In the genomic region with DNA sequence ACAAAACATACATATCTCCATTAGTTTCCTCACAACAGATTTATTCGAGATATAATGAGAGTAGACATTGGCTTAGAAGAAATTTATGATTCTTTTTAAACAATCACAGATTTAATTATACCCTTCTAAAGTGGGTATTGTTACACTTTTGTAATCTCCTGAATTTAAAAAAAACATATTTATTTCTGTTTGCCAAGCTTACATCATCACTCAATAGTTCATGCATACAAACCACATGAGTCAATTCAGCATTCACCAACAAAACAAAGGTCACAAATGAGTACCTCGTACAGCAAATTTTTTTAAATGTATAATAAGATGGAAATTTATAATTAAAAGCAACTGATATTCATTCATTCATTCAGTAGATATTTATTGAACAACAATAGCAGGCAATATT, we compare ENCODE assay signal across 14 cellular contexts. TPM values are rescaled to one million over a fixed set of nuclear protein-coding genes. Genes with fewer than 3 reads are reported as not detected.
DNase-seq lines count a peak whose midpoint lies in the region; ATAC-seq and TF ChIP-seq lines count a peak whose summit lies in the region.
"Had no signal": no experiment of that assay in that cellular context is flagged by ENCODE, and none has a peak within 500 bp of the region (broad histone marks: within the 10 kb centered on the region; RNA-seq: fewer than 3 reads in every experiment).

No MANE protein-coding gene starts in this region.

- H3K9ac ChIP-seq in IMR-90 (ENCODE audit: low read depth, low read length) = no peak overlapping the region

- H2BK120ac ChIP-seq in IMR-90 (ENCODE audit: low read depth, low read length) = no peak overlapping the region

- H4K5ac ChIP-seq in IMR-90 (ENCODE audit: low read depth, low read length) = no peak overlapping the region

- H3K27ac ChIP-seq in IMR-90 (ENCODE audit: insufficient read depth, low read length) (no peak overlapping the region), osteoblast (ENCODE audit: low read depth, low read length) (no peak overlapping the region)
- H3K27ac ChIP-seq in CD4-positive, alpha-beta memory T cell (ENCODE audit: low read depth, low read length) = no peak overlapping the region

- H3K36me3 ChIP-seq in IMR-90 (ENCODE audit: control insufficient read depth, insufficient read depth, low read length) (no peaks in the 10 kb centered on the region), osteoblast (ENCODE audit: insufficient read depth, low read length) (no peaks in the 10 kb centered on the region)
- H3K36me3 ChIP-seq in CD4-positive, alpha-beta memory T cell (ENCODE audit: insufficient read depth, low read length) = no peaks in the 10 kb centered on the region

- no peak overlapping the region for H4K8ac ChIP-seq in IMR-90 (ENCODE audit: low read depth in 2 of 2, low read length in 2 of 2)

- intact Hi-C loops in IMR-90 (cut with micrococcal nuclease) = no loop called here
- intact Hi-C loops in activated T-helper 1 cell treated with anti-CD3 and anti-CD28 coated beads, Interleukin-12 subunit alpha, Interleukin-12 subunit beta, Interleukin-2, Interleukin-4 antibody, amounts not matched to agents 30 ng/mL and 10 ng/mL and 1 ng/mL, durations not matched to agents 14 hours and 24 hours and 36 hours (cut with micrococcal nuclease) = loop anchor here (1.0 kb wide), 1 partner anchor 8 kb away; no protein-coding TSS in a partner anchor
- intact Hi-C loops in CD4-positive, alpha-beta memory T cell (cut with micrococcal nuclease) = no loop called here

- no peak overlapping the region for H3K56ac ChIP-seq in IMR-90 (ENCODE audit: extremely low read depth, insufficient read depth, low read length)

- no peaks in the 10 kb centered on the region for H3K79me2 ChIP-seq in osteoblast (ENCODE audit: insufficient read depth, low read length)

- H4K20me1 ChIP-seq in IMR-90 (ENCODE audit: insufficient read depth, low read length) (no peaks in the 10 kb centered on the region), osteoblast (ENCODE audit: insufficient read depth, low read length) (no peaks in the 10 kb centered on the region)

- no peak overlapping the region for H2BK5ac ChIP-seq in IMR-90 (ENCODE audit: low read depth, low read length, poor library complexity, severe bottlenecking)

- H4K91ac ChIP-seq in IMR-90 (ENCODE audit: insufficient read depth, low read depth, low read length) = no peak overlapping the region

- H3K9me3 Mint-ChIP-seq in activated T-helper 1 cell treated with anti-CD3 and anti-CD28 coated beads, Interleukin-12 subunit alpha, Interleukin-12 subunit beta, Interleukin-2, Interleukin-4 antibody, amounts not matched to agents 30 ng/mL and 10 ng/mL and 1 ng/mL, durations not matched to agents 14 hours and 24 hours and 36 hours = peaks cover 5% of the 10 kb centered on the region
- no peaks in the 10 kb centered on the region for H3K9me3 Mint-ChIP-seq in CD4-positive, alpha-beta memory T cell
- H3K9me3 Mint-ChIP-seq: H9 had no signal

- peaks cover 65% of the 10 kb centered on the region for H3K4me1 Mint-ChIP-seq in activated T-helper 1 cell treated with anti-CD3 and anti-CD28 coated beads, Interleukin-12 subunit alpha, Interleukin-12 subunit beta, Interleukin-2, Interleukin-4 antibody, amounts not matched to agents 30 ng/mL and 10 ng/mL and 1 ng/mL, durations not matched to agents 14 hours and 24 hours and 36 hours (ENCODE audit: low read depth)
- peaks cover 0 to 2% (median under 1%) of the 10 kb centered on the region in 4 donors for H3K4me1 Mint-ChIP-seq in CD4-positive, alpha-beta memory T cell

- no peak overlapping the region for H2AK5ac ChIP-seq in IMR-90 (ENCODE audit: low read depth, low read length)

- no peak for ATAC-seq in IMR-90 (ENCODE audit: low read depth)

- no peak for TF ChIP-seq POLR2A in IMR-90 (IDR thresholded peaks at IDR 0.05; ENCODE audit: low read depth, low read length)

- peaks cover 4% of the 10 kb centered on the region; the same call in 1 of the 2 replicates for H3K9me1 ChIP-seq in IMR-90 (ENCODE audit: insufficient read depth, low read length)

- DNase-seq in AG08395 (ENCODE audit: low spot score) (peak; percentile 11), IMR-90 (peak; percentile 46), fibroblast of the aortic adventitia (ENCODE audit: low read depth) (peak; percentile 58), GDM1 (lab: John Stamatoyannopoulos, UW) (no peak), osteoblast (ENCODE audit: insufficient read length, low spot score, missing footprints) (no peak)
- DNase-seq in activated T-helper 1 cell treated with anti-CD3 and anti-CD28 coated beads, Interleukin-12 subunit alpha, Interleukin-12 subunit beta, Interleukin-2, Interleukin-4 antibody, amounts not matched to agents 30 ng/mL and 10 ng/mL and 1 ng/mL, durations not matched to agents 14 hours and 24 hours and 36 hours (ENCODE audit: low spot score) = no peak
- DNase-seq in stimulated activated CD4-positive, alpha-beta T cell treated with anti-CD3 and anti-CD28 coated beads, Interleukin-4, amount 100 ng/mL, for 4 hours = no peak
- DNase-seq in CD4-positive, alpha-beta memory T cell = no peak
- DNase-seq: activated CD8-positive, alpha-beta memory T cell treated with anti-CD3 and anti-CD28 coated beads for 24 hours; activated naive CD4-positive, alpha-beta T cell treated with anti-CD3 and anti-CD28 coated beads for 36 hours; H9; stimulated activated CD4-positive, alpha-beta T cell treated with anti-CD3 and anti-CD28 coated beads, Interleukin-2, amount 100 ng/mL, for 24 hours had no signal

- CTCF ChIA-PET in IMR-90 (lab: Yijun Ruan, JAX) = no interaction called here
- CTCF ChIA-PET in CD4-positive, alpha-beta memory T cell (lab: Charles Lee; ENCODE audit: partially characterized antibody) = interaction anchor here (1.1 to 1.9 kb wide), 2 partner anchors 10 to 18 kb away, joined by 3 to 8 read pairs; a partner anchor contains a TSS

- H2BK20ac ChIP-seq in IMR-90 (ENCODE audit: low read depth, low read length) = no peak overlapping the region

- no peak overlapping the region for H2BK15ac ChIP-seq in IMR-90 (ENCODE audit: low read depth, low read length)

- no peak overlapping the region for H3K4me3 ChIP-seq in IMR-90 (ENCODE audit: insufficient read depth, low read depth, low read length)
- no peak overlapping the region for H3K4me3 ChIP-seq in fibroblast of the aortic adventitia (ENCODE audit: low read depth, low read length)
- H3K4me3 ChIP-seq in CD4-positive, alpha-beta memory T cell (ENCODE audit: low read length in 2 of 2) = no peak overlapping the region
- no peak overlapping the region for H3K4me3 ChIP-seq in osteoblast (ENCODE audit: insufficient read depth, low read length)

- no peak overlapping the region for H3K18ac ChIP-seq in IMR-90 (ENCODE audit: low read depth, low read length)

- 0 out of 4 replicates have a peak, but pooled peaks cover 0 to 3% of the 10 kb centered on the region in 2 experiments for H3K79me1 ChIP-seq in IMR-90 (ENCODE audit: low read depth in 1 of 2, low read length in 2 of 2)

- TF ChIP-seq CTCF in IMR-90 (conservative IDR thresholded peaks at IDR 0.05; ENCODE audit: low read depth, low read length) (no peak), fibroblast of the aortic adventitia (IDR thresholded peaks at IDR 0.05; ENCODE audit: insufficient read depth, low read length) (no peak), osteoblast (IDR thresholded peaks at IDR 0.05; ENCODE audit: extremely low read depth, low read depth, low read length) (no peak)

- dilution Hi-C loops in IMR-90 (cut with HindIII; ENCODE audit: low sequenced_read_pairs, unreplicated experiment) = no loop called here

- H3K4me3 Mint-ChIP-seq in activated T-helper 1 cell treated with anti-CD3 and anti-CD28 coated beads, Interleukin-12 subunit alpha, Interleukin-12 subunit beta, Interleukin-2, Interleukin-4 antibody, amounts not matched to agents 30 ng/mL and 10 ng/mL and 1 ng/mL, durations not matched to agents 14 hours and 24 hours and 36 hours = no peak overlapping the region
- H3K4me3 Mint-ChIP-seq in CD4-positive, alpha-beta memory T cell = no peak overlapping the region
- H3K4me3 Mint-ChIP-seq: activated naive CD4-positive, alpha-beta T cell treated with anti-CD3 and anti-CD28 coated beads for 36 hours; H9 had no signal

- H3K9me3 ChIP-seq in IMR-90 (ENCODE audit: control insufficient read depth, insufficient read depth, low read length) = no peaks in the 10 kb centered on the region
- H3K9me3 ChIP-seq in CD4-positive, alpha-beta memory T cell (ENCODE audit: control insufficient read depth in 1 of 2, low read length in 2 of 2) = no peaks in the 10 kb centered on the region
- no peaks in the 10 kb centered on the region for H3K9me3 ChIP-seq in osteoblast (ENCODE audit: low read depth, low read length)

- no CpG with 5 or more reads among the region's 2 CpGs for WGBS in IMR-90 (ENCODE audit: extremely low coverage in 2 of 2, insufficient read length in 1 of 2), 2 experiments

- H3K27ac Mint-ChIP-seq in activated T-helper 1 cell treated with anti-CD3 and anti-CD28 coated beads, Interleukin-12 subunit alpha, Interleukin-12 subunit beta, Interleukin-2, Interleukin-4 antibody, amounts not matched to agents 30 ng/mL and 10 ng/mL and 1 ng/mL, durations not matched to agents 14 hours and 24 hours and 36 hours = peak overlapping the region; percentile 67
- H3K27ac Mint-ChIP-seq in CD4-positive, alpha-beta memory T cell = no peak overlapping the region
- H3K27ac Mint-ChIP-seq: activated naive CD4-positive, alpha-beta T cell treated with anti-CD3 and anti-CD28 coated beads for 36 hours; H9 had no signal

- H3K23ac ChIP-seq in IMR-90 (ENCODE audit: low read depth, low read length) = no peak overlapping the region

- H3K27me3 ChIP-seq in IMR-90 (ENCODE audit: control insufficient read depth, insufficient read depth, low read length) (no peaks in the 10 kb centered on the region), osteoblast (ENCODE audit: insufficient read depth, low read length) (no peaks in the 10 kb centered on the region)
- no peaks in the 10 kb centered on the region for H3K27me3 ChIP-seq in CD4-positive, alpha-beta memory T cell (ENCODE audit: insufficient read depth, low read length)

- H2AFZ ChIP-seq in IMR-90 (replicated peaks; ENCODE audit: low read length, poor library complexity) (no peak overlapping the region), osteoblast (ENCODE audit: low read length) (no peak overlapping the region)

- in situ Hi-C loops in IMR-90 (cut with MboI; ENCODE audit: low sequenced_read_pairs) = no loop called here

- no peak overlapping the region for H3K4ac ChIP-seq in IMR-90 (ENCODE audit: low read depth, low read length)

- H3K36me3 Mint-ChIP-seq in activated T-helper 1 cell treated with anti-CD3 and anti-CD28 coated beads, Interleukin-12 subunit alpha, Interleukin-12 subunit beta, Interleukin-2, Interleukin-4 antibody, amounts not matched to agents 30 ng/mL and 10 ng/mL and 1 ng/mL, durations not matched to agents 14 hours and 24 hours and 36 hours (ENCODE audit: low read depth) = peaks cover 58% of the 10 kb centered on the region
- H3K36me3 Mint-ChIP-seq in CD4-positive, alpha-beta memory T cell = no peaks in the 10 kb centered on the region

- BruUV-seq in IMR-90 (replicated peaks; lab: Mats Ljungman, UMichigan) = no TSS peak

- H3K14ac ChIP-seq in IMR-90 (replicated peaks; ENCODE audit: low read depth, low read length) = no peak overlapping the region

- POLR2A ChIA-PET in IMR-90 (lab: Charles Lee; ENCODE audit: unreplicated experiment) = interaction anchor here (0.6 kb wide), 1 partner anchor 83 kb away, joined by 3 read pairs; no protein-coding TSS in a partner anchor
- POLR2A ChIA-PET in CD4-positive, alpha-beta memory T cell (lab: Charles Lee; ENCODE audit: partially characterized antibody) = no interaction called here

- no peaks in the 10 kb centered on the region for H3K27me3 Mint-ChIP-seq in activated T-helper 1 cell treated with anti-CD3 and anti-CD28 coated beads, Interleukin-12 subunit alpha, Interleukin-12 subunit beta, Interleukin-2, Interleukin-4 antibody, amounts not matched to agents 30 ng/mL and 10 ng/mL and 1 ng/mL, durations not matched to agents 14 hours and 24 hours and 36 hours (ENCODE audit: insufficient read depth)
- H3K27me3 Mint-ChIP-seq in CD4-positive, alpha-beta memory T cell = no peaks in the 10 kb centered on the region

- H3K4me1 ChIP-seq in IMR-90 (ENCODE audit: control insufficient read depth, insufficient read depth, low read length) = no peaks in the 10 kb centered on the region; the same call in 1 of the 2 replicates
- H3K4me1 ChIP-seq in CD4-positive, alpha-beta memory T cell (ENCODE audit: insufficient read depth, low read length) = no peaks in the 10 kb centered on the region
- peaks cover 15% of the 10 kb centered on the region for H3K4me1 ChIP-seq in osteoblast (ENCODE audit: insufficient read depth, low read length)

- H2AK9ac ChIP-seq in IMR-90 (replicated peaks; ENCODE audit: low read depth, low read length, poor library complexity) = no peak overlapping the region

- TF ChIP-seq RAD21 in IMR-90 (IDR thresholded peaks at IDR 0.05; ENCODE audit: low read length) = no peak

- no peak overlapping the region for H3K4me2 ChIP-seq in IMR-90 (ENCODE audit: low read depth, low read length)
- H3K4me2 ChIP-seq in osteoblast (ENCODE audit: insufficient read depth, low read length) = no peak overlapping the region

RNA-seq across cellular contexts. Expression of a gene that starts 17.6 kb away (rescaled TPM):
- total RNA-seq in IMR-90 (2012; rRNA removed) = 15.2 and 15.8 TPM in 2 replicates
- 6.1 and 6.9 TPM in 2 replicates for polyA plus RNA-seq in IMR-90 (2012; rRNA removed)
- polyA plus RNA-seq in IMR-90 (2012; cell fraction: cytosol; rRNA removed) = 1.1 and 1.3 TPM in 2 replicates
- polyA plus RNA-seq in IMR-90 (2012; cell fraction: nucleus; rRNA removed; ENCODE audit: low replicate concordance) = 0.35 and 2.8 TPM in 2 replicates
- 57.3 and 61.5 TPM in 2 replicates for total RNA-seq in activated T-helper 1 cell treated with anti-CD3 and anti-CD28 coated beads, Interleukin-12 subunit alpha, Interleukin-12 subunit beta, Interleukin-2, Interleukin-4 antibody, amounts not matched to agents 30 ng/mL and 10 ng/mL and 1 ng/mL, durations not matched to agents 14 hours and 24 hours and 36 hours
- 2.7 and 5.0 TPM in 2 replicates for total RNA-seq in fibroblast of the aortic adventitia (ENCODE audit: low replicate concordance)
- total RNA-seq in CD4-positive, alpha-beta memory T cell = 10 to 100 TPM; 41.5 to 42.7 TPM
- polyA plus RNA-seq in CD4-positive, alpha-beta memory T cell = 10 to 100 TPM; 10.8 to 12.9 TPM
- 2.2 and 2.4 TPM in 2 replicates for total RNA-seq in osteoblast
- total RNA-seq: HT-29, NCI-H460 had no signal

Comparison
In these comparisons a context has a peak if more than half of its experiments do, and no peak if none do; other contexts are left out.
1. DNase-seq: peak in AG08395 (single experiment), IMR-90 (single experiment) and fibroblast of the aortic adventitia (single experiment); none in activated T-helper 1 cell treated with anti-CD3 and anti-CD28 coated beads, Interleukin-12 subunit alpha, Interleukin-12 subunit beta, Interleukin-2, Interleukin-4 antibody, amounts not matched to agents 30 ng/mL and 10 ng/mL and 1 ng/mL, durations not matched to agents 14 hours and 24 hours and 36 hours (single experiment), stimulated activated CD4-positive, alpha-beta T cell treated with anti-CD3 and anti-CD28 coated beads, Interleukin-4, amount 100 ng/mL, for 4 hours (0 of 2), GDM1 (single experiment), CD4-positive, alpha-beta memory T cell (0 of 5) and osteoblast (single experiment).